In genomic region chr1:156901966-156902922, GRCh38 we compare ENCODE assay signal across 28 cellular contexts. TPM values are rescaled to one million over a fixed set of nuclear protein-coding genes. Genes with fewer than 3 reads are reported as not detected.
DNase-seq lines count a peak whose midpoint lies in the region; ATAC-seq and TF ChIP-seq lines count a peak whose summit lies in the region.
"Had no signal": no experiment of that assay in that cellular context is flagged by ENCODE, and none has a peak within 500 bp of the region (broad histone marks: within the 10 kb centered on the region; RNA-seq: fewer than 3 reads in every experiment).

No MANE protein-coding gene starts in this region.

- in situ Hi-C loops in GM13976 (cut with MboI; ENCODE audit: low sequenced_read_pairs, unreplicated experiment), result no loop called here

- TF ChIP-seq CTCF in endothelial cell (IDR thresholded peaks at IDR 0.05; ENCODE audit: unreplicated experiment), result no peak
- TF ChIP-seq CTCF in neural progenitor cell (IDR thresholded peaks at IDR 0.05), result no peak
- TF ChIP-seq CTCF in BE2C (IDR thresholded peaks at IDR 0.05; ENCODE audit: low read depth, low read length), result no peak
- no peak for TF ChIP-seq CTCF in PC-9 (conservative IDR thresholded peaks at IDR 0.05)
- no peak for TF ChIP-seq CTCF in GM13976 (IDR thresholded peaks at IDR 0.05; ENCODE audit: borderline replicate concordance, control extremely low read depth, extremely low read depth, insufficient read depth, missing control alignments)

- H3K4me1 Mint-ChIP-seq in endothelial cell (ENCODE audit: unreplicated experiment) (peaks cover 69% of the 10 kb centered on the region), neural progenitor cell (peaks cover 20% of the 10 kb centered on the region)
- H3K4me1 Mint-ChIP-seq: activated B cell treated with CpG ODN at 0.5 μM for 24 hours had no signal

- H3K9me3 Mint-ChIP-seq in endothelial cell (ENCODE audit: unreplicated experiment) (no peaks in the 10 kb centered on the region), neural progenitor cell (no peaks in the 10 kb centered on the region)
- H3K9me3 Mint-ChIP-seq: activated B cell treated with CpG ODN at 0.5 μM for 24 hours; activated CD4-positive, alpha-beta memory T cell treated with anti-CD3 and anti-CD28 coated beads, Interleukin-2, amount 10 ng/mL, durations not matched to agents 7 days and 5 days; HFFc6; stimulated activated naive B cell treated with anti-CD40 and anti-IgM and Interleukin-4, amounts not matched to agents 10 μg/mL and 1 μg/mL and 100 μg/mL, for 72 hours had no signal

- no TSS peak for BruUV-seq in PC-9 (replicated peaks; lab: Mats Ljungman, UMichigan)

- H3K36me3 Mint-ChIP-seq in endothelial cell (ENCODE audit: low read depth, unreplicated experiment), result peaks cover 26% of the 10 kb centered on the region
- no peaks in the 10 kb centered on the region for H3K36me3 Mint-ChIP-seq in neural progenitor cell
- H3K36me3 Mint-ChIP-seq: CD4-positive, alpha-beta memory T cell; stimulated activated naive B cell treated with anti-CD40 and anti-IgM and Interleukin-4, amounts not matched to agents 10 μg/mL and 1 μg/mL and 100 μg/mL, for 72 hours had no signal

- CTCF ChIA-PET in PC-9 (lab: Charles Lee), result no interaction called here

- H3K79me2 ChIP-seq in neural progenitor cell (ENCODE audit: low read depth), result no peaks in the 10 kb centered on the region
- no peaks in the 10 kb centered on the region for H3K79me2 ChIP-seq in PC-9 (ENCODE audit: low read depth)

- H3K27ac ChIP-seq in neural progenitor cell (no peak overlapping the region), PC-9 (no peak overlapping the region)
- H3K27ac ChIP-seq: KMS-11, prostate gland had no signal

- H3K4me3 ChIP-seq in neural progenitor cell (no peak overlapping the region), BE2C (ENCODE audit: low read depth, low read length) (no peak overlapping the region), PC-9 (no peak overlapping the region)
- H3K4me3 ChIP-seq: esophagus muscularis mucosa, prostate gland, skin epidermis had no signal

- H3K9me3 ChIP-seq in neural progenitor cell (ENCODE audit: low read depth) (no peaks in the 10 kb centered on the region), BE2C (no peaks in the 10 kb centered on the region; the same call in 1 of the 2 replicates), PC-9 (ENCODE audit: insufficient read depth, low read depth) (no peaks in the 10 kb centered on the region)
- H3K9me3 ChIP-seq: esophagus muscularis mucosa, prostate gland had no signal

- DNase-seq in AG20443 (ENCODE audit: low spot score), result peak; percentile 44
- peak; percentile 58 for DNase-seq in GM03348 (ENCODE audit: low spot score)
- no peak for DNase-seq in endothelial cell (ENCODE audit: low spot score)
- DNase-seq in neural progenitor cell (ENCODE audit: low spot score), result no peak
- no peak for DNase-seq in BE2C
- DNase-seq in PC-9, result no peak
- no peak for DNase-seq in GM13976 (ENCODE audit: low spot score)
- DNase-seq: activated B cell treated with CpG ODN at 0.5 μM for 24 hours; activated CD4-positive, alpha-beta memory T cell treated with anti-CD3 and anti-CD28 coated beads, Interleukin-2, amount 10 ng/mL, durations not matched to agents 7 days and 5 days; activated gamma-delta T cell treated with Interleukin-2 at 50 U/mL for 16 hours; CD4-positive, alpha-beta memory T cell; cerebellar nuclear complex; effector CD8-positive, alpha-beta T cell; GDM1; HFFc6; NCI-H187; NCI-H226; NCI-H774; Right ventricle myocardium superior; stimulated activated CD4-positive, alpha-beta T cell treated with anti-CD3 and anti-CD28 coated beads, Interleukin-2, amount 100 ng/mL, for 24 hours; stimulated activated naive B cell treated with anti-CD40 and anti-IgM and Interleukin-4, amounts not matched to agents 10 μg/mL and 1 μg/mL and 100 μg/mL, for 72 hours had no signal

- no peaks in the 10 kb centered on the region for H4K20me1 ChIP-seq in neural progenitor cell (ENCODE audit: low read depth)
- H4K20me1 ChIP-seq in PC-9 (ENCODE audit: insufficient read depth), result no peaks in the 10 kb centered on the region

- H3K27me3 ChIP-seq in neural progenitor cell, result peaks cover 10% of the 10 kb centered on the region
- no peaks in the 10 kb centered on the region for H3K27me3 ChIP-seq in BE2C
- no peaks in the 10 kb centered on the region for H3K27me3 ChIP-seq in PC-9 (ENCODE audit: insufficient read depth, low read depth)

- no peak overlapping the region for H3K9ac ChIP-seq in neural progenitor cell
- H3K9ac ChIP-seq: KMS-11 had no signal

- no peaks in the 10 kb centered on the region for H3K36me3 ChIP-seq in neural progenitor cell
- no peaks in the 10 kb centered on the region for H3K36me3 ChIP-seq in BE2C
- no peaks in the 10 kb centered on the region for H3K36me3 ChIP-seq in PC-9 (ENCODE audit: low read depth)
- H3K36me3 ChIP-seq: prostate gland had no signal

- no peaks in the 10 kb centered on the region for H3F3A ChIP-seq in neural progenitor cell (ENCODE audit: low read depth)
- peaks cover 8% of the 10 kb centered on the region for H3F3A ChIP-seq in PC-9 (ENCODE audit: insufficient read depth, low read depth)

- H3K27ac Mint-ChIP-seq in endothelial cell (ENCODE audit: unreplicated experiment), result peak overlapping the region; percentile 57
- H3K27ac Mint-ChIP-seq in neural progenitor cell, result peak overlapping the region; percentile 37
- H3K27ac Mint-ChIP-seq: activated B cell treated with CpG ODN at 0.5 μM for 24 hours; activated CD4-positive, alpha-beta memory T cell treated with anti-CD3 and anti-CD28 coated beads, Interleukin-2, amount 10 ng/mL, durations not matched to agents 7 days and 5 days; HFFc6; stimulated activated naive B cell treated with anti-CD40 and anti-IgM and Interleukin-4, amounts not matched to agents 10 μg/mL and 1 μg/mL and 100 μg/mL, for 72 hours had no signal

- H3K9me2 ChIP-seq in PC-9 (ENCODE audit: insufficient read depth), result no peaks in the 10 kb centered on the region

- POLR2A ChIA-PET in PC-9 (lab: Charles Lee; ENCODE audit: unreplicated experiment), result no interaction called here

- H3K4me3 Mint-ChIP-seq in endothelial cell (ENCODE audit: unreplicated experiment) (no peak overlapping the region), neural progenitor cell (peak overlapping the region; percentile 44)
- H3K4me3 Mint-ChIP-seq: activated B cell treated with CpG ODN at 0.5 μM for 24 hours; activated CD4-positive, alpha-beta memory T cell treated with anti-CD3 and anti-CD28 coated beads, Interleukin-2, amount 10 ng/mL, durations not matched to agents 7 days and 5 days; CD4-positive, alpha-beta memory T cell; HFFc6; stimulated activated naive B cell treated with anti-CD40 and anti-IgM and Interleukin-4, amounts not matched to agents 10 μg/mL and 1 μg/mL and 100 μg/mL, for 72 hours had no signal

- no peak for ATAC-seq in GM19023 (IDR thresholded peaks at IDR 0.05; ENCODE audit: unreplicated experiment)
- ATAC-seq: stimulated activated naive B cell treated with anti-CD40 and anti-IgM and Interleukin-4, amounts not matched to agents 10 μg/mL and 1 μg/mL and 100 μg/mL, for 72 hours had no signal

- H3K4me2 ChIP-seq in neural progenitor cell, result no peak overlapping the region
- no peak overlapping the region for H3K4me2 ChIP-seq in PC-9
- H3K4me2 ChIP-seq: KMS-11 had no signal

- no peaks in the 10 kb centered on the region for H3K4me1 ChIP-seq in neural progenitor cell
- peaks cover 23% of the 10 kb centered on the region for H3K4me1 ChIP-seq in BE2C
- H3K4me1 ChIP-seq in PC-9 (replicated peaks; ENCODE audit: insufficient read depth), result peaks cover 24% of the 10 kb centered on the region
- H3K4me1 ChIP-seq: prostate gland had no signal

- H3K27me3 Mint-ChIP-seq in endothelial cell (ENCODE audit: unreplicated experiment) (peaks cover 20% of the 10 kb centered on the region), neural progenitor cell (ENCODE audit: insufficient read depth, low read depth) (peaks cover 8% of the 10 kb centered on the region)

- H2AFZ ChIP-seq in neural progenitor cell (replicated peaks) (no peak overlapping the region), PC-9 (no peak overlapping the region)

- intact Hi-C loops in PC-9 (cut with micrococcal nuclease; ENCODE audit: unreplicated experiment), result no loop called here

RNA-seq across cellular contexts. Expression of gene PEAR1, which starts 8.7 kb away (rescaled TPM):
- total RNA-seq in endothelial cell (ENCODE audit: unreplicated experiment), result 50.7 TPM
- 0.06 TPM in 1 of 2 replicates, not detected in the other for total RNA-seq in neural progenitor cell (ENCODE audit: low replicate concordance)
- 27.0 TPM for polyA plus RNA-seq in BE2C (2012; ENCODE audit: insufficient read depth, insufficient read length, low read depth)
- total RNA-seq in PC-9 (2021), result 9.8 and 12.2 TPM in 2 replicates
- total RNA-seq: activated B cell treated with CpG ODN at 0.5 μM for 24 hours had no signal
- polyA plus RNA-seq: CD4-positive, alpha-beta memory T cell; neural cell had no signal

RNA-seq across cellular contexts. Expression of gene LRRC71, which starts 18.2 kb away (rescaled TPM):
- total RNA-seq in endothelial cell (ENCODE audit: unreplicated experiment) (0.95 TPM), neural progenitor cell (ENCODE audit: low replicate concordance) (not detected in 2 replicates), PC-9 (2021) (not detected in 2 replicates)
- polyA plus RNA-seq in BE2C (2012; ENCODE audit: insufficient read depth, insufficient read length, low read depth), result 1.3 TPM
- total RNA-seq: activated B cell treated with CpG ODN at 0.5 μM for 24 hours; activated CD4-positive, alpha-beta memory T cell treated with anti-CD3 and anti-CD28 coated beads, Interleukin-2, amount 10 ng/mL, durations not matched to agents 7 days and 5 days; CD4-positive, alpha-beta memory T cell; esophagus muscularis mucosa; Right ventricle myocardium superior had no signal
- polyA plus RNA-seq: CD4-positive, alpha-beta memory T cell; neural cell had no signal

RNA-seq across cellular contexts. Expression of gene NTRK1, which starts 41.6 kb away (rescaled TPM):
- total RNA-seq in endothelial cell (ENCODE audit: unreplicated experiment) (0.23 TPM), neural progenitor cell (ENCODE audit: low replicate concordance) (0.15 TPM in 1 of 2 replicates, not detected in the other), PC-9 (2021) (not detected in 2 replicates)
- polyA plus RNA-seq in BE2C (2012; ENCODE audit: insufficient read depth, insufficient read length, low read depth), result 67.7 TPM
- polyA plus RNA-seq: CD4-positive, alpha-beta memory T cell had no signal

RNA-seq across cellular contexts. Expression of gene INSRR, which starts 43.3 kb away (rescaled TPM):
- total RNA-seq in endothelial cell (ENCODE audit: unreplicated experiment) (not detected), neural progenitor cell (ENCODE audit: low replicate concordance) (not detected in 2 replicates), PC-9 (2021) (not detected in 2 replicates)
- polyA plus RNA-seq in BE2C (2012; ENCODE audit: insufficient read depth, insufficient read length, low read depth), result 1.6 TPM
- total RNA-seq: activated B cell treated with CpG ODN at 0.5 μM for 24 hours, esophagus muscularis mucosa, glomerular endothelial cell, HFFc6 had no signal
- polyA plus RNA-seq: CD4-positive, alpha-beta memory T cell had no signal

Comparison
In these comparisons a context has a peak if more than half of its experiments do, and no peak if none do; other contexts are left out.
1. DNase-seq: peak in AG20443 (single experiment) and GM03348 (single experiment); none in endothelial cell (single experiment), neural progenitor cell (single experiment), BE2C (single experiment), PC-9 (0 of 2) and GM13976 (single experiment).
2. RNA of gene PEAR1, which starts 8.7 kb away (total RNA-seq): 50.7 TPM in endothelial cell (single experiment) and 9.8 to 12.2 TPM in PC-9; 0.06 TPM in neural progenitor cell; every median in the first group is over 10 times any median in the second.